ENCODE assay signal across 8 cellular contexts in genomic region chr11:121452609-121453150, GRCh38.
DNase-seq lines count a peak whose midpoint lies in the region; ATAC-seq and TF ChIP-seq lines count a peak whose summit lies in the region.

Gene SORL1-AS1 (minus strand): TSS chr11:121452967.

- no peak for TF ChIP-seq CTCF in PC-9 (conservative IDR thresholded peaks at IDR 0.05)

- no peaks in the 10 kb centered on the region for H3K27me3 ChIP-seq in PC-9 (ENCODE audit: insufficient read depth, low read depth)

- peak within 1 kb of the TSS; percentile 54 for H3K4me2 ChIP-seq in PC-9

- H3K4me3 Mint-ChIP-seq in activated naive CD8-positive, alpha-beta T cell treated with anti-CD3 and anti-CD28 coated beads, Interleukin-2, amount 50 U/mL, for 24 hours: peak within 1 kb of the TSS; percentile 97

- H3K79me2 ChIP-seq in PC-9 (ENCODE audit: low read depth): no peaks in the 10 kb centered on the region

- H4K20me1 ChIP-seq in PC-9 (ENCODE audit: insufficient read depth): no peaks in the 10 kb centered on the region

- no peak within 1 kb of the TSS for H3K27ac ChIP-seq in PC-9

- peaks cover 90% of the 10 kb centered on the region for H3K4me1 Mint-ChIP-seq in activated naive CD8-positive, alpha-beta T cell treated with anti-CD3 and anti-CD28 coated beads, Interleukin-2, amount 50 U/mL, for 24 hours

- H3K4me3 ChIP-seq in PC-9 (peak within 1 kb of the TSS; percentile 48; the same call in 1 of the 2 replicates), iPS-18c (ENCODE audit: insufficient read depth, low read depth, low read length) (peak within 1 kb of the TSS; percentile 85)

- no peak within 1 kb of the TSS for H2AFZ ChIP-seq in PC-9

- POLR2A ChIA-PET in PC-9 (lab: Charles Lee; ENCODE audit: unreplicated experiment): no interaction called here

- no TSS peak for BruUV-seq in PC-9 (replicated peaks; lab: Mats Ljungman, UMichigan)

- no peaks in the 10 kb centered on the region for H3K36me3 ChIP-seq in PC-9 (ENCODE audit: low read depth)

- peaks cover 14% of the 10 kb centered on the region for H3K4me1 ChIP-seq in PC-9 (replicated peaks; ENCODE audit: insufficient read depth)

- ATAC-seq in GM18517 (IDR thresholded peaks at IDR 0.05; ENCODE audit: unreplicated experiment) (peak; percentile 18), HG02938 (IDR thresholded peaks at IDR 0.05; ENCODE audit: unreplicated experiment) (peak; percentile 11)
- ATAC-seq in activated naive CD8-positive, alpha-beta T cell treated with anti-CD3 and anti-CD28 coated beads, Interleukin-2, amount 50 U/mL, for 24 hours: peak; percentile 55

- intact Hi-C loops in PC-9 (cut with micrococcal nuclease; ENCODE audit: unreplicated experiment): loop anchor here (2.0 to 10.0 kb wide), 3 partner anchors 100 to 138 kb away; no protein-coding TSS in a partner anchor

- H3K36me3 Mint-ChIP-seq in activated naive CD8-positive, alpha-beta T cell treated with anti-CD3 and anti-CD28 coated beads, Interleukin-2, amount 50 U/mL, for 24 hours (ENCODE audit: low read depth): peaks cover 3% of the 10 kb centered on the region

- no peaks in the 10 kb centered on the region for H3F3A ChIP-seq in PC-9 (ENCODE audit: insufficient read depth, low read depth)

- no peaks in the 10 kb centered on the region for H3K9me2 ChIP-seq in PC-9 (ENCODE audit: insufficient read depth)

- DNase-seq in PC-9 (no peak), H4 (ENCODE audit: low spot score) (no peak), GDM1 (lab: John Stamatoyannopoulos, UW) (no peak)
- DNase-seq in activated naive CD8-positive, alpha-beta T cell treated with anti-CD3 and anti-CD28 coated beads, Interleukin-2, amount 50 U/mL, for 24 hours: peak; percentile 59
- DNase-seq in stimulated activated CD4-positive, alpha-beta T cell treated with anti-CD3 and anti-CD28 coated beads, Interleukin-4, amount 100 ng/mL, for 1 hour: peak; percentile 58

- no peaks in the 10 kb centered on the region for H3K9me3 Mint-ChIP-seq in activated naive CD8-positive, alpha-beta T cell treated with anti-CD3 and anti-CD28 coated beads, Interleukin-2, amount 50 U/mL, for 24 hours

- no peaks in the 10 kb centered on the region for H3K27me3 Mint-ChIP-seq in activated naive CD8-positive, alpha-beta T cell treated with anti-CD3 and anti-CD28 coated beads, Interleukin-2, amount 50 U/mL, for 24 hours

- peak within 1 kb of the TSS; percentile 99 for H3K27ac Mint-ChIP-seq in activated naive CD8-positive, alpha-beta T cell treated with anti-CD3 and anti-CD28 coated beads, Interleukin-2, amount 50 U/mL, for 24 hours

- H3K9me3 ChIP-seq in PC-9 (ENCODE audit: insufficient read depth, low read depth): no peaks in the 10 kb centered on the region
- no peaks in the 10 kb centered on the region for H3K9me3 ChIP-seq in iPS-18c (ENCODE audit: control insufficient read depth, insufficient read depth, low read length)

- CTCF ChIA-PET in PC-9 (lab: Charles Lee): interaction anchor here (0.5 kb wide), 1 partner anchor 94 kb away, joined by 8 read pairs; no protein-coding TSS in a partner anchor

Comparison
In these comparisons a context has a peak if more than half of its experiments do, and no peak if none do; other contexts are left out.
1. DNase-seq: peak in activated naive CD8-positive, alpha-beta T cell treated with anti-CD3 and anti-CD28 coated beads, Interleukin-2, amount 50 U/mL, for 24 hours (single experiment) and stimulated activated CD4-positive, alpha-beta T cell treated with anti-CD3 and anti-CD28 coated beads, Interleukin-4, amount 100 ng/mL, for 1 hour (single experiment); none in PC-9 (0 of 2), H4 (single experiment) and GDM1 (single experiment).
2. Peak in every context shown above with its lines, with median percentiles within 50 percentile points of each other: ATAC-seq.